ENCODE assay signal across 22 cellular contexts in the genomic region with DNA sequence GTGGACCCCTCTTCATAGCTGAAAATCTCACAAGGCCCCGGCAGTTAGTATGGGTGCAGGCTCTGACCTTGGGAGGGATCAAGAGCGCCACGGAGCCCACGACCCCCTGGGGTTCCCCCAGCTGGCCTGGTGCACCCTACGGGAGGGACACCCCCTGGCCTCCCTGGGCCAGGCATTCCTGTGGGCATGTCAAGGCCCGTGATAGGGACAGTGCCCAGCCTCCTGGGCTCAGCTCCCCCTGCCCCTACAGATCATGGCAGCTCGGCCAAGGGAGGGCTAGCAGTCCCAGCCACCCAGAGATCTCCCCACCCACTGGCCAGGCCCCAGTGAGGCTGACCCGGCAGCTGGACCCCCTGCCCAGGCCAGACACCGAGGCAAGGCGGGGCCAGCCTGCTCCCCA.
"Had no signal": no experiment of that assay in that cellular context is flagged by ENCODE, and none has a peak within 500 bp of the region (broad histone marks: within the 10 kb centered on the region; RNA-seq: fewer than 3 reads in every experiment).

No MANE protein-coding gene starts in this region.

- DNase-seq: colonic mucosa; cortex of kidney; effector CD8-positive, alpha-beta T cell; effector memory CD8-positive, alpha-beta T cell; endodermal cell; erythroblast; esophagus squamous epithelium; foreskin fibroblast; foreskin melanocyte; gastrocnemius medialis; glutamatergic neuron; head of caudate nucleus; heart right ventricle; hippocampal formation; left colon; left ventricle myocardium inferior; lower lobe of right lung; mesenchymal stem cell had no signal

- ATAC-seq: effector memory CD8-positive, alpha-beta T cell; esophagus mucosa; gastrocnemius medialis; heart right ventricle; left colon; left lobe of liver; lower lobe of right lung; mucosa of descending colon had no signal

- H3K27me3 ChIP-seq: colonic mucosa had no signal

- H3K4me1 ChIP-seq: colonic mucosa, gastrocnemius medialis, heart right ventricle, left ventricle myocardium inferior, lower lobe of right lung had no signal

- H3K4me3 ChIP-seq: colonic mucosa, esophagus squamous epithelium, gastrocnemius medialis, heart right ventricle, left ventricle myocardium inferior, lower lobe of right lung, mucosa of descending colon had no signal

- H3K36me3 ChIP-seq: colonic mucosa, esophagus squamous epithelium, gastrocnemius medialis, heart right ventricle, left ventricle myocardium inferior, lower lobe of right lung had no signal

- H3K27ac ChIP-seq: colonic mucosa, epithelial cell of prostate, esophagus squamous epithelium, gastrocnemius medialis, heart right ventricle, left ventricle myocardium inferior, lower lobe of right lung had no signal

- H3K9me3 ChIP-seq: colonic mucosa, esophagus squamous epithelium, gastrocnemius medialis, heart right ventricle, left ventricle myocardium inferior, lower lobe of right lung, mucosa of descending colon had no signal
